In genomic region chr10:126905776-126906703, GRCh38 we compare ENCODE assay signal across 8 cellular contexts. TPM values are rescaled to one million over a fixed set of nuclear protein-coding genes. Genes with fewer than 3 reads are reported as not detected.
DNase-seq lines count a peak whose midpoint lies in the region; ATAC-seq and TF ChIP-seq lines count a peak whose summit lies in the region.

No MANE protein-coding gene starts in this region.

- no peak for TF ChIP-seq CTCF in brain microvascular endothelial cell (IDR thresholded peaks at IDR 0.05; ENCODE audit: low read depth, low read length, missing control alignments)

- no peak overlapping the region for H3K27ac Mint-ChIP-seq in stimulated activated naive B cell treated with anti-CD40 and anti-IgM and Interleukin-4, amounts not matched to agents 10 μg/mL and 1 μg/mL and 100 μg/mL, for 72 hours

- H3K36me3 ChIP-seq in brain microvascular endothelial cell (replicated peaks) = no peaks in the 10 kb centered on the region

- no peaks in the 10 kb centered on the region for H3K27me3 ChIP-seq in brain microvascular endothelial cell (replicated peaks)

- peak overlapping the region; percentile 74 for H3K4me3 ChIP-seq in brain microvascular endothelial cell (ENCODE audit: low read depth, low read length)

- H3K27ac ChIP-seq in brain microvascular endothelial cell = peak overlapping the region; percentile 68

- peak overlapping the region; percentile 49 to 72 for H3K4me3 Mint-ChIP-seq in stimulated activated naive B cell treated with anti-CD40 and anti-IgM and Interleukin-4, amounts not matched to agents 10 μg/mL and 1 μg/mL and 100 μg/mL, for 72 hours

- H3K27me3 Mint-ChIP-seq in stimulated activated naive B cell treated with anti-CD40 and anti-IgM and Interleukin-4, amounts not matched to agents 10 μg/mL and 1 μg/mL and 100 μg/mL, for 72 hours = peaks cover 32 to 50% of the 10 kb centered on the region in 2 donors

- DNase-seq in HT-29 (ENCODE audit: low spot score) = peak; percentile 23
- no peak for DNase-seq in brain microvascular endothelial cell
- DNase-seq in islet precursor cell = peak; percentile 82
- no peak for DNase-seq in stimulated activated naive B cell treated with anti-CD40 and anti-IgM and Interleukin-4, amounts not matched to agents 10 μg/mL and 1 μg/mL and 100 μg/mL, for 72 hours
- DNase-seq in NCI-H748 treated with DMSO at 0.1 percent for 48 hours (lab: John Stamatoyannopoulos, UW) = no peak
- no peak for DNase-seq in activated effector memory CD4-positive, alpha-beta T cell treated with Interleukin-2 at 50 U/mL for 16 hours
- DNase-seq in activated CD8-positive, alpha-beta memory T cell treated with anti-CD3 and anti-CD28 coated beads, Interleukin-2, amount 50 U/mL, for 4 hours = no peak
- no peak for DNase-seq in NCI-H2227 (lab: John Stamatoyannopoulos, UW; ENCODE audit: unreplicated experiment)

- H3K36me3 Mint-ChIP-seq in stimulated activated naive B cell treated with anti-CD40 and anti-IgM and Interleukin-4, amounts not matched to agents 10 μg/mL and 1 μg/mL and 100 μg/mL, for 72 hours = peaks cover 5 to 6% of the 10 kb centered on the region in 2 donors

- no peak for ATAC-seq in stimulated activated naive B cell treated with anti-CD40 and anti-IgM and Interleukin-4, amounts not matched to agents 10 μg/mL and 1 μg/mL and 100 μg/mL, for 72 hours (replicated peaks)

- H3K4me1 Mint-ChIP-seq in stimulated activated naive B cell treated with anti-CD40 and anti-IgM and Interleukin-4, amounts not matched to agents 10 μg/mL and 1 μg/mL and 100 μg/mL, for 72 hours = peaks cover 0 to 5% of the 10 kb centered on the region in 2 donors

- in situ Hi-C loops in brain microvascular endothelial cell (cut with HindIII; ENCODE audit: low pct_ligation_motif_present, low sequenced_read_pairs) = no loop called here

- H3K9me3 Mint-ChIP-seq in stimulated activated naive B cell treated with anti-CD40 and anti-IgM and Interleukin-4, amounts not matched to agents 10 μg/mL and 1 μg/mL and 100 μg/mL, for 72 hours = peaks cover under 1 to 2% of the 10 kb centered on the region in 2 donors

RNA-seq across cellular contexts. Expression of gene DOCK1, which starts 0.8 kb away (rescaled TPM):
- total RNA-seq in HT-29 (2014; rRNA removed; shearing (Covaris generic)) = 28.4 and 32.6 TPM in 2 replicates

Comparison
In these comparisons a context has a peak if more than half of its experiments do, and no peak if none do; other contexts are left out.
1. DNase-seq: peak in HT-29 (single experiment) and islet precursor cell (single experiment); none in brain microvascular endothelial cell (single experiment), stimulated activated naive B cell treated with anti-CD40 and anti-IgM and Interleukin-4, amounts not matched to agents 10 μg/mL and 1 μg/mL and 100 μg/mL, for 72 hours (single experiment), NCI-H748 treated with DMSO at 0.1 percent for 48 hours (single experiment), activated effector memory CD4-positive, alpha-beta T cell treated with Interleukin-2 at 50 U/mL for 16 hours (single experiment), activated CD8-positive, alpha-beta memory T cell treated with anti-CD3 and anti-CD28 coated beads, Interleukin-2, amount 50 U/mL, for 4 hours (single experiment) and NCI-H2227 (single experiment).